8 cellular contexts compared by ENCODE assay signal in genomic region chr22:41681616-41682015, GRCh38. TPM values are rescaled to one million over a fixed set of nuclear protein-coding genes. Genes with fewer than 3 reads are reported as not detected.
DNase-seq lines count a peak whose midpoint lies in the region; ATAC-seq and TF ChIP-seq lines count a peak whose summit lies in the region.

No MANE protein-coding gene starts in this region.

- H3K4me1 ChIP-seq in BE2C (no peaks in the 10 kb centered on the region), mesodermal cell (ENCODE audit: control insufficient read depth, insufficient read depth, low read length, poor library complexity, severe bottlenecking) (peaks cover 3% of the 10 kb centered on the region)

- 74 to 94% methylated on average over 6 to 10 of the region's 14 CpGs for WGBS in mesodermal cell (ENCODE audit: insufficient coverage in 2 of 2), 2 experiments
- WGBS in lower leg skin, 2 donors, result 50 to 57% methylated on average over 14 of the region's 14 CpGs

- H3K4me3 ChIP-seq in BE2C (ENCODE audit: low read depth, low read length) (peak overlapping the region; percentile 62), cardiac fibroblast (replicated peaks in 1 of 2; ENCODE audit: low read depth in 2 of 2, low read length in 2 of 2) (peak overlapping the region; percentile 64 to 74), mesodermal cell (ENCODE audit: extremely low read depth, insufficient read depth, low read length, poor library complexity, severe bottlenecking) (peak overlapping the region; percentile 53), lower leg skin (ENCODE audit: low read depth, poor library complexity, severe bottlenecking) (no peak overlapping the region)

- TF ChIP-seq CTCF in BE2C (IDR thresholded peaks at IDR 0.05; ENCODE audit: low read depth, low read length) (no peak), cardiac fibroblast (IDR thresholded peaks at IDR 0.05; ENCODE audit: low read depth, low read length) (no peak), lower leg skin (IDR thresholded peaks at IDR 0.05) (no peak)

- H3K27me3 ChIP-seq in BE2C, result no peaks in the 10 kb centered on the region

- H3K9me3 ChIP-seq in BE2C, result no peaks in the 10 kb centered on the region
- H3K9me3 ChIP-seq in mesodermal cell (ENCODE audit: control insufficient read depth, low read length), result no peaks in the 10 kb centered on the region

- no peak for DNase-seq in BE2C
- peak; percentile 29 for DNase-seq in NCI-H69 (lab: John Stamatoyannopoulos, UW)
- peak in 1 of 2 donors; percentile 18 for DNase-seq in cardiac fibroblast (ENCODE audit: low read depth in 2 of 2)
- DNase-seq in foreskin melanocyte, result no peak
- no peak for DNase-seq in superior temporal gyrus (ENCODE audit: extremely low spot score)
- DNase-seq in lower leg skin (ENCODE audit: low spot score in 2 of 2), result no peak

- intact Hi-C loops in lower leg skin (cut with DNase I; ENCODE audit: low total_unique reads), result no loop called here

- no peak for ATAC-seq in GM18519 (IDR thresholded peaks at IDR 0.05; ENCODE audit: low FRiP score, unreplicated experiment)

- TF ChIP-seq POLR2A in lower leg skin (IDR thresholded peaks at IDR 0.05), result no peak

- no peak overlapping the region for H3K27ac ChIP-seq in mesodermal cell (ENCODE audit: low read depth, low read length, severe bottlenecking)

- H3K36me3 ChIP-seq in BE2C (peaks cover 47% of the 10 kb centered on the region), mesodermal cell (ENCODE audit: control insufficient read depth, insufficient read depth, low read length) (peaks cover 56% of the 10 kb centered on the region)

RNA-seq across cellular contexts. Expression of gene SNU13, which starts 7.1 kb away (rescaled TPM):
- 634 TPM for polyA plus RNA-seq in BE2C (2012; ENCODE audit: insufficient read depth, insufficient read length, low read depth)
- polyA plus RNA-seq in mesodermal cell (2013, experiment 1 of 2), result 172 TPM
- 133 TPM for polyA plus RNA-seq in mesodermal cell (2013, experiment 2 of 2)
- total RNA-seq in lower leg skin, result 100 to 1,000 TPM; 103 to 127 (median 116) TPM

RNA-seq across cellular contexts. Expression of gene MEI1, which starts 17.7 kb away (rescaled TPM):
- polyA plus RNA-seq in BE2C (2012; ENCODE audit: insufficient read depth, insufficient read length, low read depth), result not detected
- polyA plus RNA-seq in mesodermal cell (2013, experiment 1 of 2), result not detected
- polyA plus RNA-seq in mesodermal cell (2013, experiment 2 of 2), result 0.51 TPM
- 1 to 10 TPM in 2 of 4 donors, not detected in 2; 1.2 to 2.1 TPM for total RNA-seq in lower leg skin
